8 cellular contexts compared by ENCODE assay signal in genomic region chr5:119287547-119288073, GRCh38.
DNase-seq lines count a peak whose midpoint lies in the region; ATAC-seq and TF ChIP-seq lines count a peak whose summit lies in the region.

No MANE protein-coding gene starts in this region.

- H3K4me1 Mint-ChIP-seq in T-helper 17 cell: peaks cover 79% of the 10 kb centered on the region

- H2AK5ac ChIP-seq in neuronal stem cell (ENCODE audit: low read depth, low read length): no peak overlapping the region

- H3K4me2 ChIP-seq in neuronal stem cell (ENCODE audit: insufficient read depth, low read length, poor library complexity, severe bottlenecking): no peak overlapping the region

- H3K14ac ChIP-seq in neuronal stem cell (ENCODE audit: low read length): no peak overlapping the region

- H3K36me3 ChIP-seq in neuronal stem cell (replicated peaks in 1 of 2; ENCODE audit: control insufficient read depth in 2 of 2, insufficient read depth in 2 of 2, low read length in 2 of 2) (no peaks in the 10 kb centered on the region), gastroesophageal sphincter (no peaks in the 10 kb centered on the region)

- TF ChIP-seq CTCF in gastroesophageal sphincter (IDR thresholded peaks at IDR 0.05): no peak

- H3K27me3 ChIP-seq in neuronal stem cell (ENCODE audit: control insufficient read depth in 3 of 3, insufficient read depth in 3 of 3, low read depth in 1 of 3, low read length in 3 of 3) (no peaks in the 10 kb centered on the region), gastroesophageal sphincter (no peaks in the 10 kb centered on the region)

- no peak overlapping the region for H2BK5ac ChIP-seq in neuronal stem cell (ENCODE audit: low read length)

- H3K27ac ChIP-seq in neuronal stem cell (replicated peaks; ENCODE audit: low read length) (no peak overlapping the region), gastroesophageal sphincter (no peak overlapping the region)

- no peak overlapping the region for H3K9ac ChIP-seq in neuronal stem cell (ENCODE audit: low read depth, low read length, poor library complexity)

- peak overlapping the region; percentile 91 for H3K27ac Mint-ChIP-seq in T-helper 17 cell

- no peak overlapping the region for H3K18ac ChIP-seq in neuronal stem cell (ENCODE audit: low read length)

- no peaks in the 10 kb centered on the region for H3K9me3 ChIP-seq in T-helper 17 cell (ENCODE audit: control insufficient read depth, low read length, poor library complexity, severe bottlenecking)
- H3K9me3 ChIP-seq in neuronal stem cell (replicated peaks in 1 of 2; ENCODE audit: control insufficient read depth in 2 of 2, insufficient read depth in 1 of 2, low read depth in 1 of 2, low read length in 2 of 2): no peaks in the 10 kb centered on the region
- H3K9me3 ChIP-seq in gastroesophageal sphincter: no peaks in the 10 kb centered on the region

- peaks cover 11% of the 10 kb centered on the region for H3K36me3 Mint-ChIP-seq in T-helper 17 cell (ENCODE audit: low read depth)

- no peak overlapping the region for H3K23ac ChIP-seq in neuronal stem cell (ENCODE audit: low read depth, low read length, poor library complexity)

- no peaks in the 10 kb centered on the region for H3K27me3 Mint-ChIP-seq in T-helper 17 cell

- no peak overlapping the region for H2BK15ac ChIP-seq in neuronal stem cell (ENCODE audit: low read length)

- H3K4ac ChIP-seq in neuronal stem cell (ENCODE audit: low read length): no peak overlapping the region

- no peak overlapping the region for H3K4me3 ChIP-seq in neuronal stem cell (ENCODE audit: low read length in 2 of 2)
- no peak overlapping the region for H3K4me3 ChIP-seq in gastroesophageal sphincter

- H4K91ac ChIP-seq in neuronal stem cell (ENCODE audit: low read depth, low read length, poor library complexity): no peak overlapping the region

- peaks cover 2 to 3% of the 10 kb centered on the region in 2 donors for H3K4me1 ChIP-seq in neuronal stem cell (ENCODE audit: control insufficient read depth in 2 of 2, insufficient read depth in 1 of 2, low read depth in 1 of 2, low read length in 2 of 2)
- peaks cover 7 to 57% (median 18%) of the 10 kb centered on the region in 3 donors for H3K4me1 ChIP-seq in gastroesophageal sphincter

- TF ChIP-seq POLR2A in gastroesophageal sphincter (IDR thresholded peaks at IDR 0.05): no peak

- peak; percentile 33 for ATAC-seq in GM18520 (IDR thresholded peaks at IDR 0.05; ENCODE audit: unreplicated experiment)
- peak; percentile 47 for ATAC-seq in HG02981 (IDR thresholded peaks at IDR 0.05; ENCODE audit: unreplicated experiment)
- ATAC-seq in T-helper 17 cell: peak; percentile 75
- ATAC-seq in gastroesophageal sphincter: no peak

- no peak overlapping the region for H2BK12ac ChIP-seq in neuronal stem cell (ENCODE audit: low read length)

- no peak overlapping the region for H2AFZ ChIP-seq in neuronal stem cell (ENCODE audit: low read length)

- TF ChIP-seq EP300 in gastroesophageal sphincter (IDR thresholded peaks at IDR 0.05): no peak

- H3K4me3 Mint-ChIP-seq in T-helper 17 cell: peak overlapping the region; percentile 88

- peak in 2 of 3 donors; percentile 27 to 55 for DNase-seq in T-helper 17 cell
- peak; percentile 76 for DNase-seq in glomerular visceral epithelial cell (ENCODE audit: extremely low spot score)
- no peak for DNase-seq in neuronal stem cell (ENCODE audit: low spot score)
- DNase-seq in hypothalamus (lab: John Stamatoyannopoulos, UW): no peak
- DNase-seq in amygdala (lab: John Stamatoyannopoulos, UW): no peak

- no peak overlapping the region for H4K8ac ChIP-seq in neuronal stem cell (ENCODE audit: low read depth, low read length)

- no peak overlapping the region for H2BK120ac ChIP-seq in neuronal stem cell (ENCODE audit: low read depth, low read length)

- no CpG with 5 or more reads among the region's 3 CpGs for WGBS in neuronal stem cell (ENCODE audit: extremely low coverage in 2 of 2, insufficient read length in 2 of 2, insufficient replicate concordance in 1 of 2), 2 donors
- WGBS in gastroesophageal sphincter (ENCODE audit: low coverage in 1 of 2), 2 donors: 27 to 48% methylated on average over 3 of the region's 3 CpGs

- H3K79me1 ChIP-seq in neuronal stem cell (ENCODE audit: low read depth, low read length): no peaks in the 10 kb centered on the region

Comparison
In these comparisons a context has a peak if more than half of its experiments do, and no peak if none do; other contexts are left out.
1. DNase-seq: peak in T-helper 17 cell (2 of 3) and glomerular visceral epithelial cell (single experiment); none in neuronal stem cell (single experiment), hypothalamus (0 of 51) and amygdala (0 of 56).